Comparison of ENCODE assay signal across 17 cellular contexts in genomic region chr1:63789856-63790605, GRCh38. TPM values are rescaled to one million over a fixed set of nuclear protein-coding genes. Genes with fewer than 3 reads are reported as not detected.
A peak's percentile ranks its signal among the peaks of the same experiment; 100 is the strongest.
DNase-seq lines count a peak whose midpoint lies in the region; TF ChIP-seq lines count a peak whose summit lies in the region.
"Had no signal": no experiment of that assay in that cellular context is flagged by ENCODE, and none has a peak within 500 bp of the region (broad histone marks: within the 10 kb centered on the region; RNA-seq: fewer than 3 reads in every experiment).

No MANE protein-coding gene starts in this region.

- DNase-seq in Caco-2 (no peak), NCI-H69 (lab: John Stamatoyannopoulos, UW) (peak; percentile 40), iPS DF 6.9 (ENCODE audit: low read depth, low spot score) (no peak), testis (no peak), dedifferentiated amniotic fluid mesenchymal stem cell (ENCODE audit: extremely low spot score) (no peak), hypothalamus (lab: John Stamatoyannopoulos, UW) (no peak), uterus (no peak)
- DNase-seq: CD8-positive, alpha-beta memory T cell; DND-41; GM23248; NCI-H1048; NCI-H1436 treated with DMSO at 0.1 percent for 48 hours; NCI-H2081 treated with DMSO at 0.1 percent for 48 hours; NCI-H510A treated with DMSO at 0.1 percent for 48 hours had no signal

- POLR2A ChIA-PET in Caco-2 (lab: Charles Lee), result no interaction called here

- no peak for TF ChIP-seq CTCF in Caco-2 (IDR thresholded peaks at IDR 0.05; ENCODE audit: insufficient read depth in 1 of 2, low read depth in 1 of 2, low read length in 1 of 2, severe bottlenecking in 1 of 2, unreplicated experiment in 1 of 2)
- no peak for TF ChIP-seq CTCF in testis (IDR thresholded peaks at IDR 0.05)
- TF ChIP-seq CTCF in uterus (IDR thresholded peaks at IDR 0.05), result no peak

- intact Hi-C loops in Caco-2 (cut with micrococcal nuclease; ENCODE audit: unreplicated experiment) (no loop called here), testis (cut with DNase I; ENCODE audit: low total_unique reads) (no loop called here), uterus (cut with DNase I; ENCODE audit: low total_unique reads) (no loop called here)

- no peaks in the 10 kb centered on the region for H3K36me3 ChIP-seq in Caco-2 (ENCODE audit: control insufficient read depth, insufficient read depth, low read length)
- no peaks in the 10 kb centered on the region for H3K36me3 ChIP-seq in HUES6 (ENCODE audit: control insufficient read depth, insufficient read depth, low read length)
- H3K36me3 ChIP-seq in iPS DF 6.9 (ENCODE audit: control insufficient read depth, insufficient read depth, low read length), result no peaks in the 10 kb centered on the region
- H3K36me3 ChIP-seq in testis (ENCODE audit: low read depth, missing control alignments), result no peaks in the 10 kb centered on the region
- no peaks in the 10 kb centered on the region for H3K36me3 ChIP-seq in uterus
- H3K36me3 ChIP-seq: BLaER1 treated with 17β-estradiol and CSF1 and Interleukin-3, amounts not matched to agents 10 nM and 100 nM had no signal

- H3K9me3 ChIP-seq in Caco-2, result no peaks in the 10 kb centered on the region
- no peaks in the 10 kb centered on the region for H3K9me3 ChIP-seq in HUES6 (ENCODE audit: control insufficient read depth, insufficient read depth, low read depth, low read length)
- no peaks in the 10 kb centered on the region for H3K9me3 ChIP-seq in iPS DF 6.9 (ENCODE audit: control insufficient read depth, insufficient read depth, low read length)
- no peaks in the 10 kb centered on the region for H3K9me3 ChIP-seq in testis
- H3K9me3 ChIP-seq in uterus, result no peaks in the 10 kb centered on the region
- H3K9me3 ChIP-seq: A549 had no signal

- H3K9me3 Mint-ChIP-seq in Caco-2 (ENCODE audit: unreplicated experiment), result no peaks in the 10 kb centered on the region
- H3K9me3 Mint-ChIP-seq: CD8-positive, alpha-beta memory T cell had no signal

- H3K4me3 ChIP-seq in Caco-2 (ENCODE audit: low read depth, low read length) (no peak overlapping the region), HUES6 (ENCODE audit: low read depth, low read length) (peak overlapping the region; percentile 13; the same call in 1 of the 2 replicates), iPS DF 6.9 (ENCODE audit: low read length) (no peak overlapping the region), testis (no peak overlapping the region), uterus (no peak overlapping the region)
- H3K4me3 ChIP-seq: A549; BLaER1 treated with 17β-estradiol and CSF1 and Interleukin-3, amounts not matched to agents 10 nM and 100 nM; GM23248 had no signal

- WGBS in iPS DF 6.9 (ENCODE audit: insufficient coverage, insufficient read length), result no CpG with 5 or more reads among the region's 4 CpGs
- WGBS in testis, 2 donors, result 91 to 92% methylated on average over 4 of the region's 4 CpGs

- H3K27me3 Mint-ChIP-seq in Caco-2 (ENCODE audit: insufficient read depth, unreplicated experiment), result no peaks in the 10 kb centered on the region

- no peak overlapping the region for H3K4me3 Mint-ChIP-seq in Caco-2 (ENCODE audit: unreplicated experiment)
- H3K4me3 Mint-ChIP-seq: CD8-positive, alpha-beta memory T cell had no signal

- H3K4me1 Mint-ChIP-seq in Caco-2 (ENCODE audit: low read depth, unreplicated experiment), result peaks cover 19% of the 10 kb centered on the region
- H3K4me1 Mint-ChIP-seq: CD8-positive, alpha-beta memory T cell had no signal

- TF ChIP-seq POLR2A in testis (IDR thresholded peaks at IDR 0.05), result no peak
- no peak for TF ChIP-seq POLR2A in uterus (IDR thresholded peaks at IDR 0.05)

- H3K27ac ChIP-seq in HUES6 (ENCODE audit: low read depth, low read length) (peak overlapping the region; percentile 15; the same call in 1 of the 2 replicates), iPS DF 6.9 (ENCODE audit: low read length) (peak overlapping the region; percentile 36), testis (no peak overlapping the region), uterus (no peak overlapping the region)
- H3K27ac ChIP-seq: BLaER1 treated with 17β-estradiol and CSF1 and Interleukin-3, amounts not matched to agents 10 nM and 100 nM; GM23248 had no signal

- peak overlapping the region; percentile 23 for H3K9ac ChIP-seq in HUES6 (ENCODE audit: low read length)
- H3K9ac ChIP-seq: BLaER1 treated with 17β-estradiol and CSF1 and Interleukin-3, amounts not matched to agents 10 nM and 100 nM; GM23248 had no signal

- H3K27ac Mint-ChIP-seq in Caco-2 (ENCODE audit: unreplicated experiment), result peak overlapping the region; percentile 38
- H3K27ac Mint-ChIP-seq: CD8-positive, alpha-beta memory T cell had no signal

- BruUV-seq in Caco-2 (replicated peaks; lab: Mats Ljungman, UMichigan), result no TSS peak

- no peaks in the 10 kb centered on the region for H3K4me1 ChIP-seq in Caco-2
- H3K4me1 ChIP-seq in HUES6 (ENCODE audit: control insufficient read depth, insufficient read depth, low read length), result peaks cover 86% of the 10 kb centered on the region
- H3K4me1 ChIP-seq in iPS DF 6.9 (ENCODE audit: control insufficient read depth, insufficient read depth, low read length), result peaks cover 30% of the 10 kb centered on the region
- no peaks in the 10 kb centered on the region for H3K4me1 ChIP-seq in testis
- no peaks in the 10 kb centered on the region for H3K4me1 ChIP-seq in uterus

- peaks cover 17% of the 10 kb centered on the region for H3K36me3 Mint-ChIP-seq in Caco-2 (ENCODE audit: insufficient read depth, unreplicated experiment)
- H3K36me3 Mint-ChIP-seq: CD8-positive, alpha-beta memory T cell had no signal

- H3K27me3 ChIP-seq in Caco-2 (replicated peaks; ENCODE audit: control insufficient read depth, insufficient read depth, low read length), result no peaks in the 10 kb centered on the region
- no peaks in the 10 kb centered on the region for H3K27me3 ChIP-seq in HUES6 (ENCODE audit: control insufficient read depth, insufficient read depth, low read length)
- H3K27me3 ChIP-seq in iPS DF 6.9 (ENCODE audit: control insufficient read depth, insufficient read depth, low read length), result no peaks in the 10 kb centered on the region
- H3K27me3 ChIP-seq in testis, result no peaks in the 10 kb centered on the region
- no peaks in the 10 kb centered on the region for H3K27me3 ChIP-seq in uterus
- H3K27me3 ChIP-seq: BLaER1 treated with 17β-estradiol and CSF1 and Interleukin-3, amounts not matched to agents 10 nM and 100 nM had no signal

- CTCF ChIA-PET in Caco-2 (lab: Charles Lee), result no interaction called here

RNA-seq across cellular contexts. Expression of gene ROR1, which starts 16.2 kb away (rescaled TPM):
- 37.2 TPM in 2 replicates for total RNA-seq in Caco-2 (2022)
- 1 to 10 TPM; 3.3 to 5.1 TPM for total RNA-seq in testis
- polyA plus RNA-seq in testis (ENCODE audit: insufficient read depth, low read depth, low replicate concordance), result 4.6 TPM
- 10 to 100 TPM in 3 of 4 donors, 1 to 10 TPM in 1; 2.6 to 37.6 (median 11.5) TPM for total RNA-seq in uterus
- total RNA-seq: CD8-positive, alpha-beta memory T cell had no signal
- polyA plus RNA-seq: CD8-positive, alpha-beta memory T cell had no signal

Comparison
In these comparisons a context has a peak if more than half of its experiments do, and no peak if none do; other contexts are left out.
1. H3K27ac ChIP-seq: peak in HUES6 (single experiment) and iPS DF 6.9 (single experiment); none in testis (0 of 2) and uterus (0 of 2).